Comparison of ENCODE assay signal across 13 cellular contexts in the genomic region with DNA sequence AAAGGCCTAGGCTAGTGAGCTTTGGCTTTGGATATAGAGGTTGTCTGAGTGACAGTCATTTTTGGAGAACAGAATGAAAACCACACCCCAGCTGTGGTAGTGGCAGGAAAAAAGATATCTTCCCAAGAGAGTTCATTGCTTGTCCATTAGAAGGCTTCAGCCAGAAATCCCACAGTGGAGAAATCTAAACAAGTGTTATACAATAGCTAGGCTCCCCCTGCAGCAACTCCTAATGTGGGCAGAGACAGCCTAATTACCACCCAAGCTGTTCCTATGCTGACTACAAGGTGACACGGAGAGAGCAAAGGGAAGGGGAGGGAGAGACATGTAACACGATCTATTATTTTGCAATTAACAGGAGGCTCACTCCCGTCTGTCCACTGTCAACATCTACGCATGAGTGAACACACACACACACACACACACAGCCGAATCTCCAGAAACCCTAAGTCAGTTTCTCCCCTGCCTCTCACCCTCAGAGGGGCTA.
DNase-seq lines count a peak whose midpoint lies in the region; ATAC-seq and TF ChIP-seq lines count a peak whose summit lies in the region.
"Had no signal": no experiment of that assay in that cellular context is flagged by ENCODE, and none has a peak within 500 bp of the region (broad histone marks: within the 10 kb centered on the region; RNA-seq: fewer than 3 reads in every experiment).

No MANE protein-coding gene starts in this region.

- no peaks in the 10 kb centered on the region for H3K27me3 Mint-ChIP-seq in WTC11 (ENCODE audit: low read depth)
- H3K27me3 Mint-ChIP-seq in activated T-helper 1 cell treated with anti-CD3 and anti-CD28 coated beads, Interleukin-12 subunit alpha, Interleukin-12 subunit beta, Interleukin-2, Interleukin-4 antibody, amounts not matched to agents 30 ng/mL and 10 ng/mL and 1 ng/mL, durations not matched to agents 14 hours and 24 hours and 36 hours (ENCODE audit: insufficient read depth), result no peaks in the 10 kb centered on the region
- H3K27me3 Mint-ChIP-seq: activated naive CD8-positive, alpha-beta T cell treated with anti-CD3 and anti-CD28 coated beads, Interleukin-2, amount 10 ng/mL, durations not matched to agents 7 days and 5 days had no signal

- H3K27ac Mint-ChIP-seq in WTC11, result no peak overlapping the region
- H3K27ac Mint-ChIP-seq in activated T-helper 1 cell treated with anti-CD3 and anti-CD28 coated beads, Interleukin-12 subunit alpha, Interleukin-12 subunit beta, Interleukin-2, Interleukin-4 antibody, amounts not matched to agents 30 ng/mL and 10 ng/mL and 1 ng/mL, durations not matched to agents 14 hours and 24 hours and 36 hours, result no peak overlapping the region
- H3K27ac Mint-ChIP-seq: activated naive CD8-positive, alpha-beta T cell treated with anti-CD3 and anti-CD28 coated beads, Interleukin-2, amount 10 ng/mL, durations not matched to agents 7 days and 5 days had no signal

- DNase-seq in DMS153 (lab: John Stamatoyannopoulos, UW) (peak; percentile 79), NCI-H2029 treated with DMSO at 0.1 percent for 48 hours (lab: John Stamatoyannopoulos, UW) (peak; percentile 56), WTC11 (ENCODE audit: low spot score) (no peak), kidney epithelial cell (ENCODE audit: low read depth) (peak; percentile 37), NCI-H128 (lab: John Stamatoyannopoulos, UW; ENCODE audit: unreplicated experiment) (no peak)
- no peak for DNase-seq in activated T-helper 1 cell treated with anti-CD3 and anti-CD28 coated beads, Interleukin-12 subunit alpha, Interleukin-12 subunit beta, Interleukin-2, Interleukin-4 antibody, amounts not matched to agents 30 ng/mL and 10 ng/mL and 1 ng/mL, durations not matched to agents 14 hours and 24 hours and 36 hours (ENCODE audit: low spot score)
- DNase-seq: activated CD4-positive, alpha-beta T cell treated with anti-CD3 and anti-CD28 coated beads for 1 hour; activated naive CD8-positive, alpha-beta T cell treated with anti-CD3 and anti-CD28 coated beads, Interleukin-2, amount 10 ng/mL, durations not matched to agents 7 days and 5 days; foreskin keratinocyte; stimulated activated CD4-positive, alpha-beta T cell treated with anti-CD3 and anti-CD28 coated beads, Interleukin-2, amount 100 ng/mL, for 24 hours had no signal

- H3K36me3 Mint-ChIP-seq in WTC11, result no peaks in the 10 kb centered on the region
- no peaks in the 10 kb centered on the region for H3K36me3 Mint-ChIP-seq in activated T-helper 1 cell treated with anti-CD3 and anti-CD28 coated beads, Interleukin-12 subunit alpha, Interleukin-12 subunit beta, Interleukin-2, Interleukin-4 antibody, amounts not matched to agents 30 ng/mL and 10 ng/mL and 1 ng/mL, durations not matched to agents 14 hours and 24 hours and 36 hours (ENCODE audit: low read depth)
- H3K36me3 Mint-ChIP-seq: activated naive CD8-positive, alpha-beta T cell treated with anti-CD3 and anti-CD28 coated beads, Interleukin-2, amount 10 ng/mL, durations not matched to agents 7 days and 5 days had no signal

- no peak overlapping the region for H3K4me3 ChIP-seq in kidney epithelial cell (ENCODE audit: low read depth, low read length)

- H3K4me3 Mint-ChIP-seq in WTC11, result no peak overlapping the region
- H3K4me3 Mint-ChIP-seq in activated T-helper 1 cell treated with anti-CD3 and anti-CD28 coated beads, Interleukin-12 subunit alpha, Interleukin-12 subunit beta, Interleukin-2, Interleukin-4 antibody, amounts not matched to agents 30 ng/mL and 10 ng/mL and 1 ng/mL, durations not matched to agents 14 hours and 24 hours and 36 hours, result no peak overlapping the region
- H3K4me3 Mint-ChIP-seq: activated naive CD8-positive, alpha-beta T cell treated with anti-CD3 and anti-CD28 coated beads, Interleukin-2, amount 10 ng/mL, durations not matched to agents 7 days and 5 days had no signal

- intact Hi-C loops in activated T-helper 1 cell treated with anti-CD3 and anti-CD28 coated beads, Interleukin-12 subunit alpha, Interleukin-12 subunit beta, Interleukin-2, Interleukin-4 antibody, amounts not matched to agents 30 ng/mL and 10 ng/mL and 1 ng/mL, durations not matched to agents 14 hours and 24 hours and 36 hours (cut with micrococcal nuclease), result no loop called here

- POLR2A ChIA-PET in WTC11 (lab: Charles Lee), result no interaction called here

- H3K27me3 ChIP-seq in kidney epithelial cell (ENCODE audit: control insufficient read depth, insufficient read depth, low read length), result no peaks in the 10 kb centered on the region
- H3K27me3 ChIP-seq: foreskin keratinocyte had no signal

- TF ChIP-seq CTCF in WTC11 (IDR thresholded peaks at IDR 0.05) (no peak), kidney epithelial cell (IDR thresholded peaks at IDR 0.05; ENCODE audit: insufficient read depth, low read length, poor library complexity, severe bottlenecking) (no peak)

- H3K36me3 ChIP-seq in kidney epithelial cell (ENCODE audit: control insufficient read depth, insufficient read depth, low read length), result no peaks in the 10 kb centered on the region

- no peaks in the 10 kb centered on the region for H3K9me3 Mint-ChIP-seq in WTC11
- H3K9me3 Mint-ChIP-seq in activated T-helper 1 cell treated with anti-CD3 and anti-CD28 coated beads, Interleukin-12 subunit alpha, Interleukin-12 subunit beta, Interleukin-2, Interleukin-4 antibody, amounts not matched to agents 30 ng/mL and 10 ng/mL and 1 ng/mL, durations not matched to agents 14 hours and 24 hours and 36 hours, result no peaks in the 10 kb centered on the region
- H3K9me3 Mint-ChIP-seq: activated naive CD8-positive, alpha-beta T cell treated with anti-CD3 and anti-CD28 coated beads, Interleukin-2, amount 10 ng/mL, durations not matched to agents 7 days and 5 days had no signal

- CTCF ChIA-PET in WTC11 (lab: Charles Lee), result interaction anchor here (0.6 kb wide), 1 partner anchor 1441 kb away, joined by 4 read pairs; no protein-coding TSS in a partner anchor

- H3K4me1 Mint-ChIP-seq in WTC11, result peaks cover 17% of the 10 kb centered on the region
- no peaks in the 10 kb centered on the region for H3K4me1 Mint-ChIP-seq in activated T-helper 1 cell treated with anti-CD3 and anti-CD28 coated beads, Interleukin-12 subunit alpha, Interleukin-12 subunit beta, Interleukin-2, Interleukin-4 antibody, amounts not matched to agents 30 ng/mL and 10 ng/mL and 1 ng/mL, durations not matched to agents 14 hours and 24 hours and 36 hours (ENCODE audit: low read depth)
- H3K4me1 Mint-ChIP-seq: activated naive CD8-positive, alpha-beta T cell treated with anti-CD3 and anti-CD28 coated beads, Interleukin-2, amount 10 ng/mL, durations not matched to agents 7 days and 5 days had no signal

- peak; percentile 67 for ATAC-seq in WTC11
- no peak for ATAC-seq in HG02798 (IDR thresholded peaks at IDR 0.05; ENCODE audit: poor library complexity, unreplicated experiment)
- ATAC-seq in GM19455 (IDR thresholded peaks at IDR 0.05; ENCODE audit: unreplicated experiment), result no peak
- ATAC-seq: foreskin keratinocyte, Panc1 had no signal

TF ChIP-seq in WTC11, 78 proteins besides CTCF, POLR2A, EP300 and RAD21:
- no peak for TF ChIP-seq FOXJ3 (CRISPR knock-in tag; IDR thresholded peaks at IDR 0.05; ENCODE audit: borderline replicate concordance)
- TF ChIP-seq, protein P1, sequence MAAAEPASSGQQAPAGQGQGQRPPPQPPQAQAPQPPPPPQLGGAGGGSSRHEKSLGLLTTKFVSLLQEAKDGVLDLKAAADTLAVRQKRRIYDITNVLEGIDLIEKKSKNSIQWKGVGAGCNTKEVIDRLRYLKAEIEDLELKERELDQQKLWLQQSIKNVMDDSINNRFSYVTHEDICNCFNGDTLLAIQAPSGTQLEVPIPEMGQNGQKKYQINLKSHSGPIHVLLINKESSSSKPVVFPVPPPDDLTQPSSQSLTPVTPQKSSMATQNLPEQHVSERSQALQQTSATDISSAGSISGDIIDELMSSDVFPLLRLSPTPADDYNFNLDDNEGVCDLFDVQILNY (CRISPR knock-in tag; IDR thresholded peaks at IDR 0.05), result no peak
- TF ChIP-seq CREM (CRISPR knock-in tag; IDR thresholded peaks at IDR 0.05), result no peak
- TF ChIP-seq TEAD1 (CRISPR knock-in tag; IDR thresholded peaks at IDR 0.05), result no peak
- no peak for TF ChIP-seq TCF7 (CRISPR knock-in tag; IDR thresholded peaks at IDR 0.05; ENCODE audit: low read depth)
- TF ChIP-seq NFYB (CRISPR knock-in tag; conservative IDR thresholded peaks at IDR 0.05; ENCODE audit: low read depth), result no peak

Comparison
In these comparisons a context has a peak if more than half of its experiments do, and no peak if none do; other contexts are left out.
1. DNase-seq: peak in DMS153 (single experiment), NCI-H2029 treated with DMSO at 0.1 percent for 48 hours (single experiment) and kidney epithelial cell (single experiment); none in WTC11 (single experiment), activated T-helper 1 cell treated with anti-CD3 and anti-CD28 coated beads, Interleukin-12 subunit alpha, Interleukin-12 subunit beta, Interleukin-2, Interleukin-4 antibody, amounts not matched to agents 30 ng/mL and 10 ng/mL and 1 ng/mL, durations not matched to agents 14 hours and 24 hours and 36 hours (single experiment) and NCI-H128 (single experiment).